ENCODE assay signal across 10 cellular contexts in genomic region chr6:2222275-2222842, GRCh38. TPM values are rescaled to one million over a fixed set of nuclear protein-coding genes. Genes with fewer than 3 reads are reported as not detected.
DNase-seq lines count a peak whose midpoint lies in the region; ATAC-seq, FAIRE-seq and TF ChIP-seq lines count a peak whose summit lies in the region.
"Had no signal": no experiment of that assay in that cellular context is flagged by ENCODE, and none has a peak within 500 bp of the region (broad histone marks: within the 10 kb centered on the region; RNA-seq: fewer than 3 reads in every experiment).

No MANE protein-coding gene starts in this region.

- CTCF ChIA-PET in GM10248 (lab: Yijun Ruan, JAX) = interaction anchor here (0.9 to 8.5 kb wide), 3 partner anchors 14 to 626 kb away, joined by 3 to 70 read pairs (median 3); no protein-coding TSS in a partner anchor

- H3K9me3 ChIP-seq in right cardiac atrium (ENCODE audit: control insufficient read depth, low read length) (no peaks in the 10 kb centered on the region), suprapubic skin (no peaks in the 10 kb centered on the region)
- H3K9me3 ChIP-seq: BE2C had no signal

- H3K4me3 ChIP-seq in right cardiac atrium (ENCODE audit: low read length) (peak overlapping the region; percentile 66), suprapubic skin (peak overlapping the region; percentile 38)

- peak overlapping the region; percentile 84 for H3K4me3 Mint-ChIP-seq in activated CD4-positive, alpha-beta T cell treated with anti-CD3 and anti-CD28 coated beads, Interleukin-2, amount 10 ng/mL, durations not matched to agents 24 days and 14 days

- peak; percentile 31 to 61 for ATAC-seq in right cardiac atrium

- H3K4me1 Mint-ChIP-seq in activated CD4-positive, alpha-beta T cell treated with anti-CD3 and anti-CD28 coated beads, Interleukin-2, amount 10 ng/mL, durations not matched to agents 24 days and 14 days = peaks cover 23% of the 10 kb centered on the region

- H3K4me1 ChIP-seq in right cardiac atrium (ENCODE audit: control insufficient read depth, insufficient read depth, low read length) = no peaks in the 10 kb centered on the region
- no peaks in the 10 kb centered on the region for H3K4me1 ChIP-seq in suprapubic skin
- H3K4me1 ChIP-seq: BE2C had no signal

- H3K9me3 Mint-ChIP-seq in activated CD4-positive, alpha-beta T cell treated with anti-CD3 and anti-CD28 coated beads, Interleukin-2, amount 10 ng/mL, durations not matched to agents 24 days and 14 days = no peaks in the 10 kb centered on the region

- H3K27ac ChIP-seq in right cardiac atrium (ENCODE audit: low read length) (peak overlapping the region; percentile 36), suprapubic skin (no peak overlapping the region)

- DNase-seq in activated CD4-positive, alpha-beta T cell treated with anti-CD3 and anti-CD28 coated beads, Interleukin-2, amount 10 ng/mL, durations not matched to agents 24 days and 14 days = peak; percentile 63
- DNase-seq in activated CD4-positive, alpha-beta T cell treated with anti-CD3 and anti-CD28 coated beads, Interleukin-2, amount 50 U/mL, for 1 hour = no peak
- peak; percentile 13 for DNase-seq in RPMI8226
- DNase-seq in right cardiac atrium = no peak
- DNase-seq in suprapubic skin (ENCODE audit: low spot score in 2 of 2) = no peak
- DNase-seq in HTR-8/SVneo (ENCODE audit: insufficient read length, low spot score) = no peak
- no peak for DNase-seq in GM10248 (ENCODE audit: extremely low spot score)
- DNase-seq in activated gamma-delta T cell (lab: John Stamatoyannopoulos, UW) = no peak
- DNase-seq: BE2C had no signal

- POLR2A ChIA-PET in GM10248 (lab: Yijun Ruan, JAX) = no interaction called here

- no peak for TF ChIP-seq CTCF in suprapubic skin (IDR thresholded peaks at IDR 0.05)
- no peak for TF ChIP-seq CTCF in GM10248 (IDR thresholded peaks at IDR 0.05; ENCODE audit: control extremely low read depth, extremely low read depth, low read depth, missing control alignments)

- 44% methylated on average over 6 of the region's 6 CpGs for WGBS in right cardiac atrium
- 68% methylated on average over 6 of the region's 6 CpGs for WGBS in suprapubic skin

- H3K27me3 Mint-ChIP-seq in activated CD4-positive, alpha-beta T cell treated with anti-CD3 and anti-CD28 coated beads, Interleukin-2, amount 10 ng/mL, durations not matched to agents 24 days and 14 days = no peaks in the 10 kb centered on the region

- TF ChIP-seq EP300 in suprapubic skin (IDR thresholded peaks at IDR 0.05) = no peak

- peak overlapping the region; percentile 73 for H3K27ac Mint-ChIP-seq in activated CD4-positive, alpha-beta T cell treated with anti-CD3 and anti-CD28 coated beads, Interleukin-2, amount 10 ng/mL, durations not matched to agents 24 days and 14 days

- H3K36me3 Mint-ChIP-seq in activated CD4-positive, alpha-beta T cell treated with anti-CD3 and anti-CD28 coated beads, Interleukin-2, amount 10 ng/mL, durations not matched to agents 24 days and 14 days (ENCODE audit: low read depth) = no peaks in the 10 kb centered on the region

- TF ChIP-seq POLR2A in suprapubic skin (IDR thresholded peaks at IDR 0.05) = no peak

- H3K36me3 ChIP-seq in suprapubic skin = no peaks in the 10 kb centered on the region
- H3K36me3 ChIP-seq: BE2C had no signal

- FAIRE-seq in HTR-8/SVneo (lab: Jason Lieb, UNC) = no peak
- FAIRE-seq: islet of Langerhans had no signal

- intact Hi-C loops in activated CD4-positive, alpha-beta T cell treated with anti-CD3 and anti-CD28 coated beads, Interleukin-2, amount 10 ng/mL, durations not matched to agents 24 days and 14 days (cut with micrococcal nuclease) = no loop called here
- intact Hi-C loops in right cardiac atrium (cut with DNase I) = no loop called here

- H3K27me3 ChIP-seq in right cardiac atrium (ENCODE audit: control insufficient read depth, insufficient read depth) (no peaks in the 10 kb centered on the region), suprapubic skin (no peaks in the 10 kb centered on the region)

RNA-seq across cellular contexts. Expression of gene GMDS, which starts 23.0 kb away (rescaled TPM):
- 38.2 and 47.4 TPM in 2 replicates for total RNA-seq in activated CD4-positive, alpha-beta T cell treated with anti-CD3 and anti-CD28 coated beads, Interleukin-2, amount 10 ng/mL, durations not matched to agents 24 days and 14 days
- 10 to 100 TPM; 11.2 to 13.5 (median 12.7) TPM for total RNA-seq in right cardiac atrium
- 8.1 TPM for polyA plus RNA-seq in right cardiac atrium
- total RNA-seq in suprapubic skin = 10 to 100 TPM; 11.7 to 19.3 (median 13.2) TPM

Comparison
In these comparisons a context has a peak if more than half of its experiments do, and no peak if none do; other contexts are left out.
1. DNase-seq: peak in activated CD4-positive, alpha-beta T cell treated with anti-CD3 and anti-CD28 coated beads, Interleukin-2, amount 10 ng/mL, durations not matched to agents 24 days and 14 days (single experiment) and RPMI8226 (single experiment); none in activated CD4-positive, alpha-beta T cell treated with anti-CD3 and anti-CD28 coated beads, Interleukin-2, amount 50 U/mL, for 1 hour (single experiment), right cardiac atrium (0 of 3), suprapubic skin (0 of 2), HTR-8/SVneo (single experiment), GM10248 (single experiment) and activated gamma-delta T cell (single experiment).